ENCODE assay signal across 7 cellular contexts in the genomic region with DNA sequence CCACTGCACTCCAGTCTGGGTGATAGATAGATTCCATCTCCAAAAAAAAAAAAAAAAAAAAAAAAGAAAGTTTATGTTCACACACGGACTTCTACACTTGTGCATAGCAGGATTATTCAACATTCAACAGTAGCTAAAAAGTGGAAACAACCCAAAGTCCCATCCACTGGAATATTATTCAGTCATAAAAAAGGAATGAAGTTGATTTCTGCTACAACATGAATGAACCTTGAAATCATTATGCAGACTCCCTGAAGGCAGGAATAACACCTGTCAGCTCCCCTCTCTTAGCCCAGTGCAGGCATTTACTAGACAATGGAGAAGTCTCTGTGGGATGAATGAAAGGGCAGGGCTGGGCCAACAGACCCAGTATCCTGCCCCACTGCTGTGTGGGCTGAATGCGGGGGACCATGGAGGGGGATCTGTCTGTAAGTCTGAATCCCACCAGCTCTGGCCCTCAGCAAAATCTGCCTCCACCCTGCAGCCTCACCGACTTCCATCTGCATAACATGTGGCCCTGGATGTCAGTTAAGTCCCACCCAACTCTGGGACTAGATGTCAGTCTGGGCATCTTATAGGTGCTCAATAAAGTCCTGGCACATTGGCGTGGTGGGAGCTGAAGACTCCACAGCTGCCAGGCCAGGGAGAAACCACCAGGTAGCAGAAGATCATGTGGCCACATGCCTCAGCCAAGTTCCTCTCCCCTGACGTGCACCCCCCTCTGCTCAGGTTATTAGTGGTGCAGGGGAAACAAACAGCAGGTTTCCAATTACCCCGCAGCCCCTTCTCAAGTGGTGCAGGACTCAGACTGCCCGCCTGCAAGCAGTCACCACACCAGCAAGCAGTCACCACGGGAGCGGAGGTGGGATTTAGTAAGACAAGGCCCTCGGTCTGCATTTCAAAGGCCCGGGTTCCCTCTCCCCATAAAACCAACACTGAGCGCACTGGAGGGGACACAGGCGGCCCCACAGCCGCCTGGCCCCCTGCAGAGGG. TPM values are rescaled to one million over a fixed set of nuclear protein-coding genes. Genes with fewer than 3 reads are reported as not detected.
DNase-seq lines count a peak whose midpoint lies in the region; ATAC-seq and TF ChIP-seq lines count a peak whose summit lies in the region.

No MANE protein-coding gene starts in this region.

- peak overlapping the region; percentile 97 for H3K4me3 ChIP-seq in MM.1S (ENCODE audit: low read length)

- no peaks in the 10 kb centered on the region for H3K9me3 Mint-ChIP-seq in WTC11
- H3K9me3 Mint-ChIP-seq in stimulated activated naive CD8-positive, alpha-beta T cell treated with anti-CD3 and anti-CD28 coated beads, Interleukin-15, amount 100 ng/mL, for 72 hours: no peaks in the 10 kb centered on the region

- peak overlapping the region; percentile 99 for H3K27ac ChIP-seq in MM.1S (ENCODE audit: low read length)

- no peaks in the 10 kb centered on the region for H3K9me2 ChIP-seq in MM.1S (replicated peaks; ENCODE audit: insufficient read depth, low read length)

- H3K36me3 Mint-ChIP-seq in WTC11: no peaks in the 10 kb centered on the region

- TF ChIP-seq CTCF in MM.1S (IDR thresholded peaks at IDR 0.05; ENCODE audit: low read length) (no peak; the same call in 1 of the 2 replicates), WTC11 (IDR thresholded peaks at IDR 0.05) (no peak)

- no peaks in the 10 kb centered on the region for H3K27me3 Mint-ChIP-seq in WTC11 (ENCODE audit: low read depth)
- H3K27me3 Mint-ChIP-seq in stimulated activated naive CD8-positive, alpha-beta T cell treated with anti-CD3 and anti-CD28 coated beads, Interleukin-15, amount 100 ng/mL, for 72 hours: no peaks in the 10 kb centered on the region

- H3F3A ChIP-seq in MM.1S (ENCODE audit: insufficient read depth, low read length): peaks cover 54% of the 10 kb centered on the region

- POLR2A ChIA-PET in WTC11 (lab: Charles Lee): interaction anchor here (1.0 to 2.1 kb wide), 3 partner anchors 9 to 37 kb away, joined by 3 to 10 read pairs (median 10); a partner anchor contains a TSS

- no peaks in the 10 kb centered on the region for H3K27me3 ChIP-seq in MM.1S (replicated peaks; ENCODE audit: insufficient read depth, low read length)

- ATAC-seq in WTC11: peak; percentile 62
- no peak for ATAC-seq in stimulated activated naive CD8-positive, alpha-beta T cell treated with anti-CD3 and anti-CD28 coated beads, Interleukin-15, amount 100 ng/mL, for 72 hours
- ATAC-seq in activated CD4-positive, CD25-positive, alpha-beta regulatory T cell treated with anti-CD3 and anti-CD28 coated beads, Interleukin-2, amount 50 U/mL, for 24 hours: no peak

- no peaks in the 10 kb centered on the region for H4K20me1 ChIP-seq in MM.1S (ENCODE audit: insufficient read depth, low read length)

- peaks cover 81% of the 10 kb centered on the region for H3K4me1 Mint-ChIP-seq in WTC11
- peaks cover 53% of the 10 kb centered on the region for H3K4me1 Mint-ChIP-seq in stimulated activated naive CD8-positive, alpha-beta T cell treated with anti-CD3 and anti-CD28 coated beads, Interleukin-15, amount 100 ng/mL, for 72 hours

- peak overlapping the region; percentile 92 for H3K4me2 ChIP-seq in MM.1S (ENCODE audit: low read depth, low read length)

- H3K36me3 ChIP-seq in MM.1S (replicated peaks; ENCODE audit: insufficient read depth, low read length): 0 out of 2 replicates have a peak, but pooled peaks cover 2% of the 10 kb centered on the region

- peak overlapping the region; percentile 100 for H3K9ac ChIP-seq in MM.1S (ENCODE audit: low read length)

- H3K27ac Mint-ChIP-seq in WTC11: peak overlapping the region; percentile 100
- H3K27ac Mint-ChIP-seq in stimulated activated naive CD8-positive, alpha-beta T cell treated with anti-CD3 and anti-CD28 coated beads, Interleukin-15, amount 100 ng/mL, for 72 hours: peak overlapping the region; percentile 19 to 37

- H3K4me1 ChIP-seq in MM.1S (ENCODE audit: low read length): peaks cover 16% of the 10 kb centered on the region

- peaks cover 26% of the 10 kb centered on the region for H3K79me2 ChIP-seq in MM.1S (ENCODE audit: low read length)

- peak overlapping the region; percentile 54 for H3K4me3 Mint-ChIP-seq in WTC11
- peak overlapping the region; percentile 43 to 79 for H3K4me3 Mint-ChIP-seq in stimulated activated naive CD8-positive, alpha-beta T cell treated with anti-CD3 and anti-CD28 coated beads, Interleukin-15, amount 100 ng/mL, for 72 hours

- H3K9me3 ChIP-seq in MM.1S (replicated peaks; ENCODE audit: insufficient read depth, low read length): no peaks in the 10 kb centered on the region

- DNase-seq in MM.1S: peak; percentile 65
- peak; percentile 85 for DNase-seq in WTC11 (ENCODE audit: low spot score)
- DNase-seq in iPS-NIHi11 (ENCODE audit: low spot score): peak; percentile 67
- DNase-seq in stimulated activated naive CD8-positive, alpha-beta T cell treated with anti-CD3 and anti-CD28 coated beads, Interleukin-15, amount 100 ng/mL, for 72 hours: no peak
- DNase-seq in NOMO-1 treated with dmso at 0.1 percent for 144 hours (lab: John Stamatoyannopoulos, UW; ENCODE audit: unreplicated experiment): no peak
- DNase-seq in NCI-H524 treated with DMSO at 0.1 percent for 48 hours (lab: John Stamatoyannopoulos, UW): no peak

- H2AFZ ChIP-seq in MM.1S (ENCODE audit: low read length): 0 out of 2 replicates have a peak overlapping the region, but pooled peaks have one; percentile 14

- CTCF ChIA-PET in WTC11 (lab: Charles Lee): interaction anchor here (1.0 to 4.1 kb wide), 13 partner anchors 11 to 268 kb away, joined by 3 to 30 read pairs (median 7); a partner anchor contains a TSS

TF ChIP-seq in WTC11, 78 proteins besides CTCF, POLR2A, EP300 and RAD21 (continues in another document):
- TF ChIP-seq SP1 (CRISPR knock-in tag; conservative IDR thresholded peaks at IDR 0.05) (no peak; the same call in 1 of the 2 replicates), MYBL2 (CRISPR knock-in tag; IDR thresholded peaks at IDR 0.05) (no peak), GRHL2 (CRISPR knock-in tag; IDR thresholded peaks at IDR 0.05; ENCODE audit: insufficient replicate concordance, severe bottlenecking) (no peak), HMGA2 (CRISPR knock-in tag; IDR thresholded peaks at IDR 0.05) (no peak), ZNF138 (CRISPR knock-in tag; conservative IDR thresholded peaks at IDR 0.05) (no peak), TEAD1 (CRISPR knock-in tag; IDR thresholded peaks at IDR 0.05) (peak; percentile 92), ZNF396 (CRISPR knock-in tag; IDR thresholded peaks at IDR 0.05; ENCODE audit: borderline replicate concordance) (no peak), SOX15 (CRISPR knock-in tag; IDR thresholded peaks at IDR 0.05) (no peak), CBFB (CRISPR knock-in tag; IDR thresholded peaks at IDR 0.05; ENCODE audit: low read depth) (no peak)
- TF ChIP-seq, protein P1, sequence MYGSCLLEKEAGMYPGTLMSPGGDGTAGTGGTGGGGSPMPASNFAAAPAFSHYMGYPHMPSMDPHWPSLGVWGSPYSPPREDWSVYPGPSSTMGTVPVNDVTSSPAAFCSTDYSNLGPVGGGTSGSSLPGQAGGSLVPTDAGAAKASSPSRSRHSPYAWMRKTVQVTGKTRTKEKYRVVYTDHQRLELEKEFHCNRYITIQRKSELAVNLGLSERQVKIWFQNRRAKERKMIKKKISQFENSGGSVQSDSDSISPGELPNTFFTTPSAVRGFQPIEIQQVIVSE (CRISPR knock-in tag; IDR thresholded peaks at IDR 0.05; ENCODE audit: borderline replicate concordance): no peak
- TF ChIP-seq, protein P2, sequence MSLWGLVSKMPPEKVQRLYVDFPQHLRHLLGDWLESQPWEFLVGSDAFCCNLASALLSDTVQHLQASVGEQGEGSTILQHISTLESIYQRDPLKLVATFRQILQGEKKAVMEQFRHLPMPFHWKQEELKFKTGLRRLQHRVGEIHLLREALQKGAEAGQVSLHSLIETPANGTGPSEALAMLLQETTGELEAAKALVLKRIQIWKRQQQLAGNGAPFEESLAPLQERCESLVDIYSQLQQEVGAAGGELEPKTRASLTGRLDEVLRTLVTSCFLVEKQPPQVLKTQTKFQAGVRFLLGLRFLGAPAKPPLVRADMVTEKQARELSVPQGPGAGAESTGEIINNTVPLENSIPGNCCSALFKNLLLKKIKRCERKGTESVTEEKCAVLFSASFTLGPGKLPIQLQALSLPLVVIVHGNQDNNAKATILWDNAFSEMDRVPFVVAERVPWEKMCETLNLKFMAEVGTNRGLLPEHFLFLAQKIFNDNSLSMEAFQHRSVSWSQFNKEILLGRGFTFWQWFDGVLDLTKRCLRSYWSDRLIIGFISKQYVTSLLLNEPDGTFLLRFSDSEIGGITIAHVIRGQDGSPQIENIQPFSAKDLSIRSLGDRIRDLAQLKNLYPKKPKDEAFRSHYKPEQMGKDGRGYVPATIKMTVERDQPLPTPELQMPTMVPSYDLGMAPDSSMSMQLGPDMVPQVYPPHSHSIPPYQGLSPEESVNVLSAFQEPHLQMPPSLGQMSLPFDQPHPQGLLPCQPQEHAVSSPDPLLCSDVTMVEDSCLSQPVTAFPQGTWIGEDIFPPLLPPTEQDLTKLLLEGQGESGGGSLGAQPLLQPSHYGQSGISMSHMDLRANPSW (CRISPR knock-in tag; conservative IDR thresholded peaks at IDR 0.05; ENCODE audit: low read depth): no peak
- TF ChIP-seq, protein P3, sequence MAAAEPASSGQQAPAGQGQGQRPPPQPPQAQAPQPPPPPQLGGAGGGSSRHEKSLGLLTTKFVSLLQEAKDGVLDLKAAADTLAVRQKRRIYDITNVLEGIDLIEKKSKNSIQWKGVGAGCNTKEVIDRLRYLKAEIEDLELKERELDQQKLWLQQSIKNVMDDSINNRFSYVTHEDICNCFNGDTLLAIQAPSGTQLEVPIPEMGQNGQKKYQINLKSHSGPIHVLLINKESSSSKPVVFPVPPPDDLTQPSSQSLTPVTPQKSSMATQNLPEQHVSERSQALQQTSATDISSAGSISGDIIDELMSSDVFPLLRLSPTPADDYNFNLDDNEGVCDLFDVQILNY (CRISPR knock-in tag; IDR thresholded peaks at IDR 0.05): no peak
- TF ChIP-seq, protein P4, sequence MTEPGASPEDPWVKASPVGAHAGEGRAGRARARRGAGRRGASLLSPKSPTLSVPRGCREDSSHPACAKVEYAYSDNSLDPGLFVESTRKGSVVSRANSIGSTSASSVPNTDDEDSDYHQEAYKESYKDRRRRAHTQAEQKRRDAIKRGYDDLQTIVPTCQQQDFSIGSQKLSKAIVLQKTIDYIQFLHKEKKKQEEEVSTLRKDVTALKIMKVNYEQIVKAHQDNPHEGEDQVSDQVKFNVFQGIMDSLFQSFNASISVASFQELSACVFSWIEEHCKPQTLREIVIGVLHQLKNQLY (CRISPR knock-in tag; IDR thresholded peaks at IDR 0.05): no peak
- TF ChIP-seq, protein P5, sequence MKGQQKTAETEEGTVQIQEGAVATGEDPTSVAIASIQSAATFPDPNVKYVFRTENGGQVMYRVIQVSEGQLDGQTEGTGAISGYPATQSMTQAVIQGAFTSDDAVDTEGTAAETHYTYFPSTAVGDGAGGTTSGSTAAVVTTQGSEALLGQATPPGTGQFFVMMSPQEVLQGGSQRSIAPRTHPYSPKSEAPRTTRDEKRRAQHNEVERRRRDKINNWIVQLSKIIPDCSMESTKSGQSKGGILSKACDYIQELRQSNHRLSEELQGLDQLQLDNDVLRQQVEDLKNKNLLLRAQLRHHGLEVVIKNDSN (CRISPR knock-in tag; IDR thresholded peaks at IDR 0.05): peak; percentile 84

RNA-seq across cellular contexts. Expression of a gene that starts 8.9 kb away (rescaled TPM):
- 50.4 to 63.4 TPM (median 61.6 TPM) in 3 replicates for total RNA-seq in WTC11 (2021)

Comparison
In these comparisons a context has a peak if more than half of its experiments do, and no peak if none do; other contexts are left out.
1. DNase-seq: peak in MM.1S (single experiment), WTC11 (single experiment) and iPS-NIHi11 (single experiment); none in stimulated activated naive CD8-positive, alpha-beta T cell treated with anti-CD3 and anti-CD28 coated beads, Interleukin-15, amount 100 ng/mL, for 72 hours (0 of 2), NOMO-1 treated with dmso at 0.1 percent for 144 hours (single experiment) and NCI-H524 treated with DMSO at 0.1 percent for 48 hours (single experiment).